In genomic region chrX:34656842-34657780, GRCh38 we compare ENCODE assay signal across 8 cellular contexts. TPM values are rescaled to one million over a fixed set of nuclear protein-coding genes. Genes with fewer than 3 reads are reported as not detected.
DNase-seq lines count a peak whose midpoint lies in the region; ATAC-seq and TF ChIP-seq lines count a peak whose summit lies in the region.

TSS of gene TMEM47 (minus strand) at chrX:34657285. CDS start at chrX:34657029, 256 bp downstream.

- no peak for TF ChIP-seq CTCF in WI38 (IDR thresholded peaks at IDR 0.05; ENCODE audit: low read depth, low read length)

- H3K4me3 ChIP-seq in WI38 (ENCODE audit: low read depth, low read length) = peak within 1 kb of the TSS; percentile 74

- DNase-seq in DMS153 treated with DMSO at 0.1 percent for 48 hours (lab: John Stamatoyannopoulos, UW; ENCODE audit: unreplicated experiment) (peak; percentile 44), Kasumi-1 (lab: John Stamatoyannopoulos, UW) (peak; percentile 25 to 43), globus pallidus (ENCODE audit: low spot score) (peak; percentile 65), occipital lobe (lab: John Stamatoyannopoulos, UW) (peak; percentile 26)

- ATAC-seq in HG03108 (IDR thresholded peaks at IDR 0.05; ENCODE audit: unreplicated experiment) (no peak), HG02759 (IDR thresholded peaks at IDR 0.05; ENCODE audit: unreplicated experiment) (no peak), HG03025 (IDR thresholded peaks at IDR 0.05; ENCODE audit: low FRiP score, unreplicated experiment) (no peak)

RNA-seq across cellular contexts. Expression of gene TMEM47, which starts in this region (rescaled TPM):
- 43.4 TPM for total RNA-seq in occipital lobe
